Comparison of ENCODE assay signal across 25 cellular contexts in the genomic region with DNA sequence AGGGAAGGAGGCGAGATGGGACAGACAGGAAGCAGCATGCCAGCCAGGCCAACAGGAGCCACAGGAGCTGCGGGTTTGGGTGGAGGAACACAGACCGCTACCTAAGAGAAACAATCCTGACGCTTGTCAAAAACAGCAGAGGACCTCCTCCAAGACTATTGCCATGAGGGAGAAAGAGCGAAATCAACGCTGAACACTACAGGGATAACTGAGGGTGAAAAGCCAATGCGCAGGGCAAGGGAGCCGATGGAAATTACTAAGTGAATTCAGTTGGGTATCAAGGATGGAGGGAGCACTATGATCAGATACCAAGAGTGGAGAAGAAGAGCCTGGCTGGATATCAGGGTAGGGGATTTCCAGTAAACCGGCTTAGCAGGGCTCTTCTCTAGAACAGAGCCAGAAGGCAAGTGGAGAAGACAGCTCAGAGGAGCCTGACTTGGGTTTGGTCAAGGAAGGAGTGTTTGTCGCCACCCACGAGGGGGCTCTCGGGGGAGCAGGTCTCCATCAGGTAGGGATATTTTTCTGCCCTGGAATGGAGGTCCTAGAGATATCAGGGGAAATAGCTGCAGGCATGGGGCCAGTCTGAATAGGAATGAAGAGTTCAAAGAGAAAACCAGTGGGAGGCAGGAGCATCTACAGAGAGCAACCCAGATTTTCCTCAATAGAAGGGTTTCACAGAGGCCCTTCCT. TPM values are rescaled to one million over a fixed set of nuclear protein-coding genes. Genes with fewer than 3 reads are reported as not detected.
DNase-seq lines count a peak whose midpoint lies in the region; ATAC-seq and TF ChIP-seq lines count a peak whose summit lies in the region.
"Had no signal": no experiment of that assay in that cellular context is flagged by ENCODE, and none has a peak within 500 bp of the region (broad histone marks: within the 10 kb centered on the region; RNA-seq: fewer than 3 reads in every experiment).

No MANE protein-coding gene starts in this region.

- H3K4me1 ChIP-seq in CD4-positive, CD25-positive, alpha-beta regulatory T cell (ENCODE audit: control insufficient read depth, insufficient read depth, low read length, poor library complexity, severe bottlenecking), result peaks cover 22% of the 10 kb centered on the region
- H3K4me1 ChIP-seq: A549, gastroesophageal sphincter, HAP-1, suprapubic skin had no signal

- H3K36me3 Mint-ChIP-seq in CD4-positive, CD25-positive, alpha-beta regulatory T cell, result peaks cover 71% of the 10 kb centered on the region
- H3K36me3 Mint-ChIP-seq in T-helper 17 cell (ENCODE audit: low read depth) (peaks cover 37% of the 10 kb centered on the region), osteocyte (ENCODE audit: unreplicated experiment) (peaks cover 24% of the 10 kb centered on the region)

- peak; percentile 45 for DNase-seq in NCI-H345 treated with DMSO at 0.1 percent for 48 hours (lab: John Stamatoyannopoulos, UW; ENCODE audit: unreplicated experiment)
- DNase-seq in NCI-H345 (lab: John Stamatoyannopoulos, UW), result no peak
- DNase-seq in CD4-positive, CD25-positive, alpha-beta regulatory T cell, result no peak
- DNase-seq in T-helper 17 cell, result no peak
- DNase-seq in osteocyte (ENCODE audit: extremely low spot score, unreplicated experiment), result peak; percentile 69
- no peak for DNase-seq in GM13976 (ENCODE audit: low spot score)
- DNase-seq in occipital lobe (lab: John Stamatoyannopoulos, UW), result no peak
- no peak for DNase-seq in NCI-H1436 (lab: John Stamatoyannopoulos, UW)
- DNase-seq: activated CD4-positive, alpha-beta T cell treated with anti-CD3 and anti-CD28 coated beads, Interleukin-2, amount 50 U/mL, for 48 hours; activated CD4-positive, CD25-positive, alpha-beta regulatory T cell treated with anti-CD3 and anti-CD28 coated beads, Interleukin-2, amount 50 U/mL, for 72 hours; activated effector memory CD4-positive, alpha-beta T cell treated with anti-CD3 and anti-CD28 coated beads, Interleukin-2, amount 50 U/mL, for 16 hours; activated T-cell treated with anti-CD3 and anti-CD28 coated beads, Interleukin-2, amount 50 U/mL, for 1 hour; AML-193; effector CD4-positive, alpha-beta T cell; KG1; NCI-H510A treated with DMSO at 0.1 percent for 48 hours; stimulated activated naive CD4-positive, alpha-beta T cell treated with Interleukin-2 at 50 U/mL for 16 hours had no signal

- H3K9me3 Mint-ChIP-seq in CD4-positive, CD25-positive, alpha-beta regulatory T cell, result peaks cover 0 to 4% (median 3%) of the 10 kb centered on the region in 7 donors
- H3K9me3 Mint-ChIP-seq in osteocyte (ENCODE audit: unreplicated experiment), result peaks cover 8% of the 10 kb centered on the region
- H3K9me3 Mint-ChIP-seq: CD8-positive, alpha-beta T cell had no signal

- H3K27me3 ChIP-seq in CD4-positive, CD25-positive, alpha-beta regulatory T cell (ENCODE audit: control insufficient read depth, insufficient read depth, low read length), result no peaks in the 10 kb centered on the region
- H3K27me3 ChIP-seq: gastroesophageal sphincter, suprapubic skin had no signal

- ATAC-seq in CD4-positive, CD25-positive, alpha-beta regulatory T cell (ENCODE audit: low read depth in 2 of 2), result no peak
- ATAC-seq in T-helper 17 cell, result no peak
- ATAC-seq: A549; CD8-positive, alpha-beta T cell; gastroesophageal sphincter had no signal

- peaks cover 16 to 33% (median 29%) of the 10 kb centered on the region in 4 donors for H3K4me1 Mint-ChIP-seq in CD4-positive, CD25-positive, alpha-beta regulatory T cell
- H3K4me1 Mint-ChIP-seq in T-helper 17 cell (peaks cover 20% of the 10 kb centered on the region), osteocyte (ENCODE audit: unreplicated experiment) (no peaks in the 10 kb centered on the region)

- H3K27me3 Mint-ChIP-seq in CD4-positive, CD25-positive, alpha-beta regulatory T cell, result no peaks in the 10 kb centered on the region
- no peaks in the 10 kb centered on the region for H3K27me3 Mint-ChIP-seq in T-helper 17 cell
- H3K27me3 Mint-ChIP-seq in osteocyte (ENCODE audit: unreplicated experiment), result no peaks in the 10 kb centered on the region
- H3K27me3 Mint-ChIP-seq: activated naive CD8-positive, alpha-beta T cell had no signal

- H3K9me3 ChIP-seq in CD4-positive, CD25-positive, alpha-beta regulatory T cell (ENCODE audit: control insufficient read depth in 2 of 2, low read length in 2 of 2), result no peaks in the 10 kb centered on the region
- no peaks in the 10 kb centered on the region for H3K9me3 ChIP-seq in T-helper 17 cell (ENCODE audit: control insufficient read depth, low read length, poor library complexity, severe bottlenecking)
- H3K9me3 ChIP-seq: A549, gastroesophageal sphincter, HAP-1, suprapubic skin had no signal

- peak overlapping the region; percentile 32 to 95 (median 54) for H3K27ac Mint-ChIP-seq in CD4-positive, CD25-positive, alpha-beta regulatory T cell
- H3K27ac Mint-ChIP-seq in T-helper 17 cell, result peak overlapping the region; percentile 79
- H3K27ac Mint-ChIP-seq in osteocyte (ENCODE audit: unreplicated experiment), result no peak overlapping the region
- H3K27ac Mint-ChIP-seq: activated naive CD8-positive, alpha-beta T cell; CD8-positive, alpha-beta T cell had no signal

- TF ChIP-seq CTCF in osteocyte (IDR thresholded peaks at IDR 0.05), result no peak
- no peak for TF ChIP-seq CTCF in GM13976 (IDR thresholded peaks at IDR 0.05; ENCODE audit: borderline replicate concordance, control extremely low read depth, extremely low read depth, insufficient read depth, missing control alignments)

- peak overlapping the region; percentile 9 for H3K4me3 ChIP-seq in CD4-positive, CD25-positive, alpha-beta regulatory T cell (ENCODE audit: low read depth, low read length)
- H3K4me3 ChIP-seq: A549, gastroesophageal sphincter, HAP-1, skin epidermis, suprapubic skin had no signal

- in situ Hi-C loops in GM13976 (cut with MboI; ENCODE audit: low sequenced_read_pairs, unreplicated experiment), result no loop called here

- peaks cover 8% of the 10 kb centered on the region for H3K36me3 ChIP-seq in CD4-positive, CD25-positive, alpha-beta regulatory T cell (ENCODE audit: control insufficient read depth, insufficient read depth, low read length)
- H3K36me3 ChIP-seq: HAP-1 had no signal

- H3K27ac ChIP-seq in CD4-positive, CD25-positive, alpha-beta regulatory T cell (ENCODE audit: insufficient read depth, low read length, poor library complexity, severe bottlenecking), result peak overlapping the region; percentile 70
- H3K27ac ChIP-seq: A549, gastroesophageal sphincter, suprapubic skin had no signal

- H3K4me3 Mint-ChIP-seq in CD4-positive, CD25-positive, alpha-beta regulatory T cell, result peak overlapping the region; percentile 41 to 90 (median 50)
- H3K4me3 Mint-ChIP-seq in T-helper 17 cell, result no peak overlapping the region
- no peak overlapping the region for H3K4me3 Mint-ChIP-seq in osteocyte (ENCODE audit: unreplicated experiment)
- H3K4me3 Mint-ChIP-seq: activated naive CD8-positive, alpha-beta T cell; CD8-positive, alpha-beta T cell; nephron had no signal

RNA-seq across cellular contexts. Expression of a gene that starts 48.4 kb away (rescaled TPM):
- total RNA-seq in CD4-positive, CD25-positive, alpha-beta regulatory T cell, result 40.3 TPM
- 10 to 100 TPM; 31.2 to 51.3 (median 38.2) TPM for polyA plus RNA-seq in CD4-positive, CD25-positive, alpha-beta regulatory T cell
- total RNA-seq in T-helper 17 cell (10 to 100 TPM; 34.3 to 34.7 TPM), osteocyte (80.6 and 89.2 TPM in 2 replicates), occipital lobe (74.1 TPM)

Comparison
In these comparisons a context has a peak if more than half of its experiments do, and no peak if none do; other contexts are left out.
1. DNase-seq: peak in NCI-H345 treated with DMSO at 0.1 percent for 48 hours (single experiment) and osteocyte (single experiment); none in NCI-H345 (single experiment), CD4-positive, CD25-positive, alpha-beta regulatory T cell (0 of 3), T-helper 17 cell (0 of 3), GM13976 (single experiment), occipital lobe (single experiment) and NCI-H1436 (single experiment).
2. H3K4me3 Mint-ChIP-seq: peak in CD4-positive, CD25-positive, alpha-beta regulatory T cell (4 of 4); none in T-helper 17 cell (single experiment) and osteocyte (single experiment).